ENCODE assay signal across 30 cellular contexts in the genomic region with DNA sequence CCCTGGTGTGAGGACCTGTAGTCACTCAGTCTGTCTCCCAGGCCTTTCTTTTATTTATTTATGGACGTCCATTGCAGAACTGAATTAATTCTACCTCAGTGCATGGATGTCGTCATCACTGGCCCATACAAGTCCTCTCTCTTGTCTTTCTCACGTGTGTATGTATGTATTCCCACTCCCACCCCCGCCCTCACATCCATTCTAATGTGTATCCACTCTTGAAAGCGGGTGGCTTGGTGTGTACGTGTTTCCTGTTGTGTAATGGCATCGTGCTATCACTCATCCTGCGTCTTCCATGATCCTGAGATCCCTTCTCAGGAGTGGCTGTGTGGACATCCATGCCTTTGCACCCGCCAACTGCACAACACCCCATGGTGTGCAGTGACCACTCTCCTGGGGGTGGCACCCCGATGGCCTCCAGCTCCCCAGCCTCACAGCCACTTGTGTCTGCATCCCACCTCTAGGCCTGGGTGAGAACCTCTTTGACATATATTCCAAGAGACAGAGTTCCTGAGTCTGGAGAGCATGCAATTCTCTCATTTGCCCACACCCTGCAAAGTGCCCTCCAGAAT. TPM values are rescaled to one million over a fixed set of nuclear protein-coding genes. Genes with fewer than 3 reads are reported as not detected.
"Had no signal": no experiment of that assay in that cellular context is flagged by ENCODE, and none has a peak within 500 bp of the region (broad histone marks: within the 10 kb centered on the region; RNA-seq: fewer than 3 reads in every experiment).

No MANE protein-coding gene starts in this region.

- DNase-seq: activated CD4-positive, alpha-beta T cell treated with anti-CD3 and anti-CD28 coated beads for 4 hours; activated CD4-positive, alpha-beta T cell treated with anti-CD3 and anti-CD28 coated beads, Interleukin-2, amount 50 U/mL, for 4 hours; activated naive CD4-positive, alpha-beta T cell treated with Interleukin-2 at 50 U/mL for 16 hours; activated T-cell treated with anti-CD3 and anti-CD28 coated beads for 4 hours; activated T-cell treated with anti-CD3 and anti-CD28 coated beads, Interleukin-2, amount 50 U/mL, for 72 hours; anterior cingulate cortex; body of pancreas; effector memory CD4-positive, alpha-beta T cell; foreskin fibroblast; hippocampal formation; kidney; midbrain; naive thymus-derived CD4-positive, alpha-beta T cell; nucleus accumbens; psoas muscle; stimulated activated CD4-positive, alpha-beta T cell treated with anti-CD3 and anti-CD28 coated beads, Interleukin-4, amount 100 ng/mL, for 1 hour; trophoblast cell had no signal

- H3K36me3 Mint-ChIP-seq: activated naive CD8-positive, alpha-beta T cell; memory B cell; naive thymus-derived CD4-positive, alpha-beta T cell; stimulated activated effector memory CD8-positive, alpha-beta T cell treated with anti-CD3 and anti-CD28 coated beads, Interleukin-12 subunit alpha, Interleukin-12 subunit beta, amount 100 ng/mL, for 72 hours had no signal

- H3K27me3 ChIP-seq: body of pancreas had no signal

- H3K4me1 ChIP-seq: body of pancreas, parathyroid adenoma, psoas muscle had no signal

- H2AFZ ChIP-seq: parathyroid adenoma had no signal

- H3K9ac ChIP-seq: parathyroid adenoma had no signal

- ATAC-seq: body of pancreas; naive thymus-derived CD4-positive, alpha-beta T cell; psoas muscle had no signal

- H3K27ac Mint-ChIP-seq: activated naive CD8-positive, alpha-beta T cell; activated T-cell treated with anti-CD3 and anti-CD28 coated beads, Interleukin-2, amount 50 U/mL, for 72 hours; memory B cell; stimulated activated effector memory CD8-positive, alpha-beta T cell treated with anti-CD3 and anti-CD28 coated beads, Interleukin-12 subunit alpha, Interleukin-12 subunit beta, amount 100 ng/mL, for 72 hours; stimulated activated naive CD8-positive, alpha-beta T cell treated with anti-CD3 and anti-CD28 coated beads, Interleukin-15, Interleukin-2, amounts not matched to agents 100 ng/mL and 50 ng/mL, for 24 hours had no signal

- H3K27ac ChIP-seq: body of pancreas, parathyroid adenoma, psoas muscle, thoracic aorta, VCaP had no signal

- H3K9me3 ChIP-seq: body of pancreas, psoas muscle, thoracic aorta had no signal

- FAIRE-seq: colon, endothelial cell of umbilical vein, kidney, TTC549 had no signal

- H3K9me3 Mint-ChIP-seq: activated T-cell treated with anti-CD3 and anti-CD28 coated beads, Interleukin-2, amount 50 U/mL, for 72 hours; memory B cell; stimulated activated effector memory CD8-positive, alpha-beta T cell treated with anti-CD3 and anti-CD28 coated beads, Interleukin-12 subunit alpha, Interleukin-12 subunit beta, amount 100 ng/mL, for 72 hours; stimulated activated naive CD8-positive, alpha-beta T cell treated with anti-CD3 and anti-CD28 coated beads, Interleukin-15, Interleukin-2, amounts not matched to agents 100 ng/mL and 50 ng/mL, for 24 hours had no signal

- H3K4me3 ChIP-seq: body of pancreas, psoas muscle, thoracic aorta had no signal

- H3K79me2 ChIP-seq: parathyroid adenoma had no signal

- H3K36me3 ChIP-seq: thoracic aorta had no signal

- H3K4me3 Mint-ChIP-seq: activated naive CD8-positive, alpha-beta T cell; activated T-cell treated with anti-CD3 and anti-CD28 coated beads, Interleukin-2, amount 50 U/mL, for 72 hours; memory B cell; naive thymus-derived CD4-positive, alpha-beta T cell; stimulated activated effector memory CD8-positive, alpha-beta T cell treated with anti-CD3 and anti-CD28 coated beads, Interleukin-12 subunit alpha, Interleukin-12 subunit beta, amount 100 ng/mL, for 72 hours; stimulated activated naive CD8-positive, alpha-beta T cell treated with anti-CD3 and anti-CD28 coated beads, Interleukin-15, Interleukin-2, amounts not matched to agents 100 ng/mL and 50 ng/mL, for 24 hours had no signal

RNA-seq across cellular contexts. Expression of a gene that starts 3.0 kb away (rescaled TPM):
- total RNA-seq: activated T-cell treated with anti-CD3 and anti-CD28 coated beads, Interleukin-2, amount 50 U/mL, for 72 hours; dermis microvascular lymphatic vessel endothelial cell; endothelial cell of umbilical vein; T-helper 1 cell treated with Interleukin-12 subunit alpha and Interleukin-12 subunit beta and Interleukin-4 antibody, amounts not matched to agents 30 ng/mL and 1 ng/mL, for 36 hours; thoracic aorta had no signal
- polyA plus RNA-seq: endothelial cell of umbilical vein; naive thymus-derived CD4-positive, alpha-beta T cell; neural cell had no signal

RNA-seq across cellular contexts. Expression of a gene that starts 48.7 kb away (rescaled TPM):
- total RNA-seq: dermis microvascular lymphatic vessel endothelial cell; endothelial cell of umbilical vein; T-helper 1 cell treated with Interleukin-12 subunit alpha and Interleukin-12 subunit beta and Interleukin-4 antibody, amounts not matched to agents 30 ng/mL and 1 ng/mL, for 36 hours had no signal
- polyA plus RNA-seq: endothelial cell of umbilical vein, neural cell had no signal

RNA-seq across cellular contexts. Expression of a gene that starts 49.1 kb away (rescaled TPM):
- total RNA-seq: activated T-cell treated with anti-CD3 and anti-CD28 coated beads, Interleukin-2, amount 50 U/mL, for 72 hours; dermis microvascular lymphatic vessel endothelial cell; endothelial cell of umbilical vein; T-helper 1 cell treated with Interleukin-12 subunit alpha and Interleukin-12 subunit beta and Interleukin-4 antibody, amounts not matched to agents 30 ng/mL and 1 ng/mL, for 36 hours had no signal
